9 cellular contexts compared by ENCODE assay signal in genomic region chr12:5556033-5556614, GRCh38.
DNase-seq lines count a peak whose midpoint lies in the region; ATAC-seq and TF ChIP-seq lines count a peak whose summit lies in the region.
"Had no signal": no experiment of that assay in that cellular context is flagged by ENCODE, and none has a peak within 500 bp of the region (broad histone marks: within the 10 kb centered on the region; RNA-seq: fewer than 3 reads in every experiment).

No MANE protein-coding gene starts in this region.

- WGBS in heart right ventricle, 2 donors = 92% methylated on average over 13 of the region's 13 CpGs
- 82 to 91% methylated on average over 4 to 13 of the region's 13 CpGs for WGBS in transverse colon (ENCODE audit: low coverage in 1 of 2), 2 donors

- H3K9me3 Mint-ChIP-seq in endothelial cell (ENCODE audit: unreplicated experiment) = no peaks in the 10 kb centered on the region

- ATAC-seq in heart right ventricle = no peak
- ATAC-seq in HG03354 (IDR thresholded peaks at IDR 0.05; ENCODE audit: poor library complexity, severe bottlenecking, unreplicated experiment) = no peak
- ATAC-seq: left cardiac atrium had no signal

- DNase-seq in heart right ventricle (no peak), cardiac septum (ENCODE audit: low spot score) (no peak), LNCaP clone FGC (ENCODE audit: low read depth) (no peak), endothelial cell (ENCODE audit: low spot score) (peak; percentile 16), transverse colon (no peak), SW480 (ENCODE audit: low spot score) (no peak), DMS114 treated with DMSO at 0.1 percent for 48 hours (lab: John Stamatoyannopoulos, UW; ENCODE audit: unreplicated experiment) (no peak)
- DNase-seq: left cardiac atrium had no signal

- H3K36me3 ChIP-seq in heart right ventricle = peaks cover 0 to 5% (median 0%) of the 10 kb centered on the region in 9 donors
- no peaks in the 10 kb centered on the region for H3K36me3 ChIP-seq in transverse colon

- H3K27ac ChIP-seq in heart right ventricle (no peak overlapping the region), transverse colon (no peak overlapping the region)

- no peak overlapping the region for H3K4me3 Mint-ChIP-seq in endothelial cell (ENCODE audit: unreplicated experiment)

- no peak for TF ChIP-seq EP300 in transverse colon (IDR thresholded peaks at IDR 0.05; ENCODE audit: low read depth)

- intact Hi-C loops in heart right ventricle (cut with DNase I) = no loop called here
- intact Hi-C loops in cardiac septum (cut with DNase I) = no loop called here
- intact Hi-C loops in transverse colon (cut with DNase I; ENCODE audit: low total_unique reads) = no loop called here

- H3K36me3 Mint-ChIP-seq in endothelial cell (ENCODE audit: low read depth, unreplicated experiment) = no peaks in the 10 kb centered on the region

- H3K4me3 ChIP-seq in heart right ventricle = no peak overlapping the region
- no peak overlapping the region for H3K4me3 ChIP-seq in LNCaP clone FGC (ENCODE audit: low read depth, low read length)
- H3K4me3 ChIP-seq in transverse colon = no peak overlapping the region

- in situ Hi-C loops in transverse colon (cut with MboI; ENCODE audit: low pct_ligation_motif_present in 1 of 4, low pct_unique_long_range_greater_than_20kb in 1 of 4, low sequenced_read_pairs in 3 of 4) = loop anchor here in 1 of 4 donors (25.0 kb wide), 1 partner anchor 94 kb away; no protein-coding TSS in a partner anchor

- H3K4me1 ChIP-seq in heart right ventricle = peaks cover 0 to 9% (median 0%) of the 10 kb centered on the region in 9 donors
- H3K4me1 ChIP-seq in transverse colon = no peaks in the 10 kb centered on the region

- no peak for TF ChIP-seq POLR2A in transverse colon (IDR thresholded peaks at IDR 0.05)

- H3K27ac Mint-ChIP-seq in endothelial cell (ENCODE audit: unreplicated experiment) = peak overlapping the region; percentile 0

- peaks cover 0 to 3% (median 0%) of the 10 kb centered on the region in 7 donors for H3K27me3 ChIP-seq in heart right ventricle
- no peaks in the 10 kb centered on the region for H3K27me3 ChIP-seq in transverse colon

- peaks cover 12% of the 10 kb centered on the region for H3K4me1 Mint-ChIP-seq in endothelial cell (ENCODE audit: unreplicated experiment)

- TF ChIP-seq CTCF in heart right ventricle (IDR thresholded peaks at IDR 0.05) = peak in 6 of 9 donors; percentile 12 to 46 (median 30)
- TF ChIP-seq CTCF in LNCaP clone FGC (IDR thresholded peaks at IDR 0.05; ENCODE audit: control insufficient read depth, extremely low read depth, insufficient read depth) = peak; percentile 43
- peak; percentile 59 for TF ChIP-seq CTCF in endothelial cell (IDR thresholded peaks at IDR 0.05; ENCODE audit: unreplicated experiment)
- peak in 3 of 5 experiments; percentile 19 to 28 (median 28) for TF ChIP-seq CTCF in transverse colon (IDR thresholded peaks at IDR 0.05)

- H3K9me3 ChIP-seq in heart right ventricle = no peaks in the 10 kb centered on the region
- H3K9me3 ChIP-seq in transverse colon = no peaks in the 10 kb centered on the region

- no peaks in the 10 kb centered on the region for H3K27me3 Mint-ChIP-seq in endothelial cell (ENCODE audit: unreplicated experiment)
